19 cellular contexts compared by ENCODE assay signal in the genomic region with DNA sequence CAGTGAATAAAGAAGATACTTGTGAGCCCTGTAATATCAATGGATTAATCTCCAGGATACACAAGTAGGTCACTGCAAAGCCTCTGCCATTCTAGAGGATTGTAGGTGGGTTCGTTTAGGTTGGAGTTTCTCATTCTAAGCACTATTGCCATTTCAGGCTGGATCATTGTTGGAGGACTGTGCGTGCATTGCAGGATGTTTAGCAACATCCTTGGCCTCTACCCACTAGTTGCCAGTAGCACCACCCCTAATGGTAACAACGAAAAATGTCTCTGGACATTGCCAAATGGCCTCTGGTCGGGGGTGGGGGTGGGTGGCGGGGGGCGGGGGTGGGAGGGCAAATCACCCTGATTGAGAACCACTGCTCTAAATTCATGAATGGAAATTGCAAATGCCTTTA.
"Had no signal": no experiment of that assay in that cellular context is flagged by ENCODE, and none has a peak within 500 bp of the region (broad histone marks: within the 10 kb centered on the region; RNA-seq: fewer than 3 reads in every experiment).

No MANE protein-coding gene starts in this region.

- H3K9me3 ChIP-seq: esophagus squamous epithelium, gastroesophageal sphincter, mucosa of descending colon, sigmoid colon, testis, tibial nerve, upper lobe of right lung, vagina had no signal

- H3K27me3 ChIP-seq: esophagus squamous epithelium, gastroesophageal sphincter, sigmoid colon, testis, tibial nerve, upper lobe of right lung, vagina had no signal

- DNase-seq: esophagus squamous epithelium; foreskin fibroblast; glutamatergic neuron; islet precursor cell; mucosa of descending colon; naive thymus-derived CD8-positive, alpha-beta T cell; posterior cingulate gyrus; sigmoid colon; stimulated activated CD4-positive, alpha-beta T cell treated with anti-CD3 and anti-CD28 coated beads, Interleukin-2, amount 100 ng/mL, for 24 hours; stimulated activated CD4-positive, alpha-beta T cell treated with anti-CD3 and anti-CD28 coated beads, Interleukin-4, amount 100 ng/mL, for 4 hours; stimulated activated naive B cell treated with anti-CD40 and anti-IgM and Interleukin-4, amounts not matched to agents 10 μg/mL and 1 μg/mL and 100 μg/mL, for 72 hours; stimulated activated naive CD8-positive, alpha-beta T cell treated with anti-CD3 and anti-CD28 coated beads, Interleukin-15, amount 100 ng/mL, for 72 hours; testis; upper lobe of right lung had no signal

- H3K4me3 ChIP-seq: esophagus squamous epithelium, gastroesophageal sphincter, mucosa of descending colon, sigmoid colon, skin epidermis, testis, tibial nerve, upper lobe of right lung, vagina had no signal

- H3K36me3 ChIP-seq: esophagus squamous epithelium, gastroesophageal sphincter, sigmoid colon, tibial nerve, upper lobe of right lung, vagina had no signal

- ATAC-seq: gastroesophageal sphincter; left lobe of liver; mucosa of descending colon; naive thymus-derived CD8-positive, alpha-beta T cell; stimulated activated naive B cell treated with anti-CD40 and anti-IgM and Interleukin-4, amounts not matched to agents 10 μg/mL and 1 μg/mL and 100 μg/mL, for 72 hours; stimulated activated naive CD8-positive, alpha-beta T cell treated with anti-CD3 and anti-CD28 coated beads, Interleukin-15, amount 100 ng/mL, for 72 hours; upper lobe of right lung had no signal

- H3K27ac ChIP-seq: esophagus squamous epithelium, gastroesophageal sphincter, sigmoid colon, skin epidermis, testis, tibial nerve, upper lobe of right lung, vagina had no signal
